Comparison of ENCODE assay signal across 37 cellular contexts in genomic region chr5:66057239-66057638, GRCh38.
"Had no signal": no experiment of that assay in that cellular context is flagged by ENCODE, and none has a peak within 500 bp of the region (broad histone marks: within the 10 kb centered on the region; RNA-seq: fewer than 3 reads in every experiment).

No MANE protein-coding gene starts in this region.

- DNase-seq: activated B cell treated with CpG ODN at 0.5 μM for 24 hours; activated CD4-positive, alpha-beta memory T cell treated with anti-CD3 and anti-CD28 coated beads for 36 hours; activated CD4-positive, alpha-beta T cell treated with anti-CD3 and anti-CD28 coated beads for 4 hours; activated CD4-positive, alpha-beta T cell treated with anti-CD3 and anti-CD28 coated beads, Interleukin-2, amount 10 ng/mL, durations not matched to agents 24 days and 14 days; activated CD4-positive, alpha-beta T cell treated with anti-CD3 and anti-CD28 coated beads, Interleukin-2, amount 50 U/mL, for 1 hour; activated CD4-positive, alpha-beta T cell treated with anti-CD3 and anti-CD28 coated beads, Interleukin-2, amount 50 U/mL, for 4 hours; activated CD4-positive, CD25-positive, alpha-beta regulatory T cell treated with anti-CD3 and anti-CD28 coated beads, Interleukin-2, amount 50 U/mL, for 72 hours; activated CD8-positive, alpha-beta memory T cell treated with anti-CD3 and anti-CD28 coated beads, Interleukin-2, amount 50 U/mL, for 4 hours; activated CD8-positive, alpha-beta T cell treated with anti-CD3 and anti-CD28 coated beads for 36 hours; activated gamma-delta T cell; activated naive CD4-positive, alpha-beta T cell treated with anti-CD3 and anti-CD28 coated beads, Interleukin-2, amount 10 ng/mL, durations not matched to agents 7 days and 5 days; activated naive CD4-positive, alpha-beta T cell treated with Interleukin-2 at 50 U/mL for 16 hours; activated naive CD8-positive, alpha-beta T cell treated with anti-CD3 and anti-CD28 coated beads, Interleukin-2, amount 10 ng/mL, durations not matched to agents 7 days and 5 days; activated naive CD8-positive, alpha-beta T cell treated with anti-CD3 and anti-CD28 coated beads, Interleukin-2, amount 50 U/mL, for 24 hours; activated T-cell treated with anti-CD3 and anti-CD28 coated beads for 4 hours; activated T-cell treated with anti-CD3 and anti-CD28 coated beads, Interleukin-2, amount 50 U/mL, for 1 hour; activated T-cell treated with anti-CD3 and anti-CD28 coated beads, Interleukin-2, amount 50 U/mL, for 4 hours; activated T-cell treated with anti-CD3 and anti-CD28 coated beads, Interleukin-2, amount 50 U/mL, for 72 hours; amygdala; anterior cingulate cortex; caudate nucleus; cerebellar nuclear complex; T-helper 1 cell; T-helper 2 cell; T-helper 9 cell had no signal

- H3K9me3 Mint-ChIP-seq: activated naive CD4-positive, alpha-beta T cell treated with anti-CD3 and anti-CD28 coated beads, Interleukin-2, amount 50 U/mL, for 24 hours; activated T-cell treated with anti-CD3 and anti-CD28 coated beads, Interleukin-2, amount 50 U/mL, for 4 hours; T-helper 2 cell treated with Interferon-gamma antibody and Interleukin-4, amounts not matched to agents 5 μg/mL and 100 μg/mL, for 36 hours had no signal

- H3K4me3 Mint-ChIP-seq: activated B cell treated with CpG ODN at 0.5 μM for 24 hours; activated CD4-positive, alpha-beta memory T cell treated with anti-CD3 and anti-CD28 coated beads for 36 hours; activated CD4-positive, alpha-beta T cell treated with anti-CD3 and anti-CD28 coated beads, Interleukin-2, amount 10 ng/mL, durations not matched to agents 24 days and 14 days; activated CD8-positive, alpha-beta T cell treated with anti-CD3 and anti-CD28 coated beads for 36 hours; activated naive CD4-positive, alpha-beta T cell treated with anti-CD3 and anti-CD28 coated beads, Interleukin-2, amount 10 ng/mL, durations not matched to agents 7 days and 5 days; activated naive CD4-positive, alpha-beta T cell treated with anti-CD3 and anti-CD28 coated beads, Interleukin-2, amount 50 U/mL, for 24 hours; activated naive CD8-positive, alpha-beta T cell; activated naive CD8-positive, alpha-beta T cell treated with anti-CD3 and anti-CD28 coated beads, Interleukin-2, amount 10 ng/mL, durations not matched to agents 7 days and 5 days; activated naive CD8-positive, alpha-beta T cell treated with anti-CD3 and anti-CD28 coated beads, Interleukin-2, amount 50 U/mL, for 24 hours; activated T-cell treated with anti-CD3 and anti-CD28 coated beads, Interleukin-2, amount 50 U/mL, for 4 hours; activated T-cell treated with anti-CD3 and anti-CD28 coated beads, Interleukin-2, amount 50 U/mL, for 72 hours; activated T-helper 1 cell treated with anti-CD3 and anti-CD28 coated beads, Interleukin-12 subunit alpha, Interleukin-12 subunit beta, Interleukin-2, Interleukin-4 antibody, amounts not matched to agents 30 ng/mL and 10 ng/mL and 1 ng/mL, durations not matched to agents 14 hours and 24 hours and 36 hours; activated T-helper 17 cell treated with anti-CD3 and anti-CD28 coated beads, Interleukin-2, amount 50 U/mL, for 72 hours; brain; central memory CD8-positive, alpha-beta T cell; T-helper 1 cell treated with Interleukin-12 subunit alpha and Interleukin-12 subunit beta and Interleukin-4 antibody, amounts not matched to agents 30 μg/mL and 1 μg/mL, for 36 hours; T-helper 2 cell treated with Interferon-gamma antibody and Interleukin-4, amounts not matched to agents 5 μg/mL and 100 μg/mL, for 36 hours had no signal

- H3K4me3 ChIP-seq: ascending aorta, cardiac muscle cell had no signal

- H3K4me1 Mint-ChIP-seq: activated naive CD4-positive, alpha-beta T cell treated with anti-CD3 and anti-CD28 coated beads, Interleukin-2, amount 10 ng/mL, durations not matched to agents 7 days and 5 days; brain had no signal

- H3K27ac Mint-ChIP-seq: activated B cell treated with CpG ODN at 0.5 μM for 24 hours; activated CD4-positive, alpha-beta memory T cell treated with anti-CD3 and anti-CD28 coated beads for 36 hours; activated CD4-positive, alpha-beta T cell treated with anti-CD3 and anti-CD28 coated beads, Interleukin-2, amount 10 ng/mL, durations not matched to agents 24 days and 14 days; activated CD8-positive, alpha-beta T cell treated with anti-CD3 and anti-CD28 coated beads for 36 hours; activated naive CD4-positive, alpha-beta T cell treated with anti-CD3 and anti-CD28 coated beads, Interleukin-2, amount 10 ng/mL, durations not matched to agents 7 days and 5 days; activated naive CD4-positive, alpha-beta T cell treated with anti-CD3 and anti-CD28 coated beads, Interleukin-2, amount 50 U/mL, for 24 hours; activated naive CD8-positive, alpha-beta T cell; activated naive CD8-positive, alpha-beta T cell treated with anti-CD3 and anti-CD28 coated beads, Interleukin-2, amount 10 ng/mL, durations not matched to agents 7 days and 5 days; activated naive CD8-positive, alpha-beta T cell treated with anti-CD3 and anti-CD28 coated beads, Interleukin-2, amount 50 U/mL, for 24 hours; activated T-cell treated with anti-CD3 and anti-CD28 coated beads, Interleukin-2, amount 50 U/mL, for 72 hours; activated T-helper 1 cell treated with anti-CD3 and anti-CD28 coated beads, Interleukin-12 subunit alpha, Interleukin-12 subunit beta, Interleukin-2, Interleukin-4 antibody, amounts not matched to agents 30 ng/mL and 10 ng/mL and 1 ng/mL, durations not matched to agents 14 hours and 24 hours and 36 hours; activated T-helper 17 cell treated with anti-CD3 and anti-CD28 coated beads, Interleukin-2, amount 50 U/mL, for 72 hours; brain; T-helper 1 cell treated with Interleukin-12 subunit alpha and Interleukin-12 subunit beta and Interleukin-4 antibody, amounts not matched to agents 30 μg/mL and 1 μg/mL, for 36 hours; T-helper 2 cell treated with Interferon-gamma antibody and Interleukin-4, amounts not matched to agents 5 μg/mL and 100 μg/mL, for 36 hours had no signal

- H3K27me3 ChIP-seq: ascending aorta, cardiac muscle cell had no signal

- H3K27ac ChIP-seq: ascending aorta, cardiac muscle cell, VCaP had no signal

- ATAC-seq: activated CD8-positive, alpha-beta T cell treated with anti-CD3 and anti-CD28 coated beads for 36 hours; activated naive CD8-positive, alpha-beta T cell treated with anti-CD3 and anti-CD28 coated beads, Interleukin-2, amount 50 U/mL, for 24 hours; activated T-cell treated with anti-CD3 and anti-CD28 coated beads, Interleukin-2, amount 50 U/mL, for 4 hours; activated T-cell treated with anti-CD3 and anti-CD28 coated beads, Interleukin-2, amount 50 U/mL, for 72 hours; activated T-helper 17 cell treated with anti-CD3 and anti-CD28 coated beads, Interleukin-2, amount 50 U/mL, for 72 hours had no signal

- H3K4me1 ChIP-seq: ascending aorta had no signal

- H3K9me3 ChIP-seq: ascending aorta had no signal

- H3K27me3 Mint-ChIP-seq: activated B cell treated with CpG ODN at 0.5 μM for 24 hours; activated CD4-positive, alpha-beta memory T cell treated with anti-CD3 and anti-CD28 coated beads for 36 hours; activated CD4-positive, alpha-beta T cell treated with anti-CD3 and anti-CD28 coated beads, Interleukin-2, amount 10 ng/mL, durations not matched to agents 24 days and 14 days; activated CD8-positive, alpha-beta T cell treated with anti-CD3 and anti-CD28 coated beads for 36 hours; activated naive CD4-positive, alpha-beta T cell treated with anti-CD3 and anti-CD28 coated beads, Interleukin-2, amount 10 ng/mL, durations not matched to agents 7 days and 5 days; activated naive CD4-positive, alpha-beta T cell treated with anti-CD3 and anti-CD28 coated beads, Interleukin-2, amount 50 U/mL, for 24 hours; activated naive CD8-positive, alpha-beta T cell; activated naive CD8-positive, alpha-beta T cell treated with anti-CD3 and anti-CD28 coated beads, Interleukin-2, amount 10 ng/mL, durations not matched to agents 7 days and 5 days; activated naive CD8-positive, alpha-beta T cell treated with anti-CD3 and anti-CD28 coated beads, Interleukin-2, amount 50 U/mL, for 24 hours; activated T-helper 17 cell treated with anti-CD3 and anti-CD28 coated beads, Interleukin-2, amount 50 U/mL, for 72 hours; brain; central memory CD8-positive, alpha-beta T cell had no signal

- FAIRE-seq: bronchial epithelial cell had no signal
